In the genomic region with DNA sequence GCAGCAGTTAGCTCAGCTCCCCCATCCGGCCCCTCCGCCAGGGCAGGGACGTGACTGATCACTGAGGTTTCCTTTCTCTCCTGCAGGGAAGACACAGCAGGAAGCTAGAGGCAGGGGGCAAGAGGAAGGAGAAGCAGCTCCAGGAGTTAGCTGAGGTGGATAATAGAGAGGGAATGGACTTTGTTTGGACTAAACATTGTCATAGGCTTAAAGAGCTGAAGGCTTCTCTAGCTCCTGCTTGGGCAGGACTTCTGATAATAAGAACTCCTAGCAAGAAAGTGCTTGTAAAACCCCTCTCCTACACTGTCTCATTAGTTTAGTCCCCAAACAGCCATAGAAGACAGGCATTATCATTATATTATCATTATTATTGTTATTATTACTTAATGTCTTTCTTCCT, we compare ENCODE assay signal across 15 cellular contexts. TPM values are rescaled to one million over a fixed set of nuclear protein-coding genes. Genes with fewer than 3 reads are reported as not detected.
DNase-seq lines count a peak whose midpoint lies in the region; TF ChIP-seq lines count a peak whose summit lies in the region.
"Had no signal": no experiment of that assay in that cellular context is flagged by ENCODE, and none has a peak within 500 bp of the region (broad histone marks: within the 10 kb centered on the region; RNA-seq: fewer than 3 reads in every experiment).

No MANE protein-coding gene starts in this region.

- CTCF ChIA-PET in GM10248 (lab: Yijun Ruan, JAX), result interaction anchor here (1.0 to 2.9 kb wide), 3 partner anchors 13 to 27 kb away, joined by 3 to 11 read pairs (median 4); no protein-coding TSS in a partner anchor

- H2AFZ ChIP-seq in osteoblast (ENCODE audit: low read length), result no peak overlapping the region

- POLR2A ChIA-PET in GM10248 (lab: Yijun Ruan, JAX), result no interaction called here

- H3K4me3 ChIP-seq in osteoblast (ENCODE audit: insufficient read depth, low read length), result no peak overlapping the region
- H3K4me3 ChIP-seq: BLaER1 had no signal

- H3K36me3 Mint-ChIP-seq in activated T-cell treated with anti-CD3 and anti-CD28 coated beads, Interleukin-2, amount 50 U/mL, for 24 hours (ENCODE audit: low read depth), result no peaks in the 10 kb centered on the region
- H3K36me3 Mint-ChIP-seq: CD8-positive, alpha-beta memory T cell had no signal

- no peaks in the 10 kb centered on the region for H4K20me1 ChIP-seq in osteoblast (ENCODE audit: insufficient read depth, low read length)
- H4K20me1 ChIP-seq: BLaER1 had no signal

- H3K9me3 ChIP-seq in osteoblast (ENCODE audit: low read depth, low read length), result no peaks in the 10 kb centered on the region
- H3K9me3 ChIP-seq: BLaER1 had no signal

- H3K27me3 ChIP-seq in osteoblast (ENCODE audit: insufficient read depth, low read length), result no peaks in the 10 kb centered on the region
- H3K27me3 ChIP-seq: BLaER1 had no signal

- no peaks in the 10 kb centered on the region for H3K27me3 Mint-ChIP-seq in activated T-cell treated with anti-CD3 and anti-CD28 coated beads, Interleukin-2, amount 50 U/mL, for 24 hours

- no peaks in the 10 kb centered on the region for H3K4me1 Mint-ChIP-seq in activated T-cell treated with anti-CD3 and anti-CD28 coated beads, Interleukin-2, amount 50 U/mL, for 24 hours (ENCODE audit: low read depth)
- H3K4me1 Mint-ChIP-seq: CD8-positive, alpha-beta memory T cell had no signal

- TF ChIP-seq CTCF in osteoblast (IDR thresholded peaks at IDR 0.05; ENCODE audit: extremely low read depth, low read depth, low read length), result no peak
- no peak for TF ChIP-seq CTCF in GM10248 (IDR thresholded peaks at IDR 0.05; ENCODE audit: control extremely low read depth, extremely low read depth, low read depth, missing control alignments)

- H3K79me2 ChIP-seq in osteoblast (ENCODE audit: insufficient read depth, low read length), result no peaks in the 10 kb centered on the region

- no peak overlapping the region for H3K4me2 ChIP-seq in osteoblast (ENCODE audit: insufficient read depth, low read length)
- H3K4me2 ChIP-seq: BLaER1 had no signal

- no peak overlapping the region for H3K4me3 Mint-ChIP-seq in activated T-cell treated with anti-CD3 and anti-CD28 coated beads, Interleukin-2, amount 50 U/mL, for 24 hours
- H3K4me3 Mint-ChIP-seq: CD8-positive, alpha-beta memory T cell had no signal

- DNase-seq in NCI-H1417 (lab: John Stamatoyannopoulos, UW), result peak in 2 of 3 experiments; percentile 68 to 76
- no peak for DNase-seq in NCI-H1417 treated with DMSO at 0.1 percent for 48 hours (lab: John Stamatoyannopoulos, UW)
- DNase-seq in UCSD-AML1 (lab: John Stamatoyannopoulos, UW; ENCODE audit: unreplicated experiment), result peak; percentile 45
- peak; percentile 69 for DNase-seq in osteoblast (ENCODE audit: insufficient read length, low spot score, missing footprints)
- DNase-seq in stimulated activated CD4-positive, alpha-beta T cell treated with anti-CD3 and anti-CD28 coated beads, Interleukin-2, amount 100 ng/mL, for 24 hours, result no peak
- DNase-seq in activated T-cell treated with anti-CD3 and anti-CD28 coated beads, Interleukin-2, amount 50 U/mL, for 24 hours, result no peak
- DNase-seq in GM10248 (ENCODE audit: extremely low spot score), result no peak
- DNase-seq: AML-193; CD8-positive, alpha-beta memory T cell; DMS79; EL; HCEC 1CT; KBM-7 had no signal

- H3K4me1 ChIP-seq in osteoblast (ENCODE audit: insufficient read depth, low read length), result no peaks in the 10 kb centered on the region
- H3K4me1 ChIP-seq: BLaER1 had no signal

- no peak overlapping the region for H3K27ac ChIP-seq in osteoblast (ENCODE audit: low read depth, low read length)
- H3K27ac ChIP-seq: 22Rv1, BLaER1 had no signal

- no peak overlapping the region for H3K27ac Mint-ChIP-seq in activated T-cell treated with anti-CD3 and anti-CD28 coated beads, Interleukin-2, amount 50 U/mL, for 24 hours
- H3K27ac Mint-ChIP-seq: CD8-positive, alpha-beta memory T cell had no signal

- no peaks in the 10 kb centered on the region for H3K9me3 Mint-ChIP-seq in activated T-cell treated with anti-CD3 and anti-CD28 coated beads, Interleukin-2, amount 50 U/mL, for 24 hours
- H3K9me3 Mint-ChIP-seq: CD8-positive, alpha-beta memory T cell had no signal

- no peaks in the 10 kb centered on the region for H3K36me3 ChIP-seq in osteoblast (ENCODE audit: insufficient read depth, low read length)
- H3K36me3 ChIP-seq: BLaER1 had no signal

RNA-seq across cellular contexts. Expression of a gene that starts 53.7 kb away (rescaled TPM):
- 12.7 and 14.5 TPM in 2 replicates for total RNA-seq in osteoblast

Comparison
In these comparisons a context has a peak if more than half of its experiments do, and no peak if none do; other contexts are left out.
1. DNase-seq: peak in NCI-H1417 (2 of 3), UCSD-AML1 (single experiment) and osteoblast (single experiment); none in NCI-H1417 treated with DMSO at 0.1 percent for 48 hours (single experiment), stimulated activated CD4-positive, alpha-beta T cell treated with anti-CD3 and anti-CD28 coated beads, Interleukin-2, amount 100 ng/mL, for 24 hours (0 of 2), activated T-cell treated with anti-CD3 and anti-CD28 coated beads, Interleukin-2, amount 50 U/mL, for 24 hours (single experiment) and GM10248 (single experiment).